29 cellular contexts compared by ENCODE assay signal in genomic region chr15:73331501-73331900, GRCh38. TPM values are rescaled to one million over a fixed set of nuclear protein-coding genes. Genes with fewer than 3 reads are reported as not detected.
"Had no signal": no experiment of that assay in that cellular context is flagged by ENCODE, and none has a peak within 500 bp of the region (broad histone marks: within the 10 kb centered on the region; RNA-seq: fewer than 3 reads in every experiment).

No MANE protein-coding gene starts in this region.

- H3K4me1 ChIP-seq: esophagus squamous epithelium, spleen, tibial nerve, upper lobe of left lung, uterus had no signal

- H3K27me3 ChIP-seq: ovary, tibial nerve, upper lobe of left lung, uterus had no signal

- H3K4me3 ChIP-seq: esophagus squamous epithelium, ovary, skin epidermis, spleen, thoracic aorta, tibial nerve, upper lobe of left lung, uterus had no signal

- H3K9me3 ChIP-seq: esophagus squamous epithelium, ovary, spleen, thoracic aorta, tibial nerve, upper lobe of left lung, uterus had no signal

- ATAC-seq: effector memory CD8-positive, alpha-beta T cell; naive thymus-derived CD4-positive, alpha-beta T cell; stimulated activated memory B cell treated with anti-CD40 and anti-IgM and Interleukin-4, amounts not matched to agents 10 μg/mL and 1 μg/mL and 100 μg/mL, for 72 hours; stimulated activated naive CD8-positive, alpha-beta T cell treated with anti-CD3 and anti-CD28 coated beads, Interleukin-15, Interleukin-2, amounts not matched to agents 100 U/mL and 50 U/mL, for 24 hours had no signal

- FAIRE-seq: endometrium had no signal

- H3K4me1 Mint-ChIP-seq: immature natural killer cell; stimulated activated memory B cell treated with anti-CD40 and anti-IgM and Interleukin-4, amounts not matched to agents 10 μg/mL and 1 μg/mL and 100 μg/mL, for 72 hours had no signal

- H3K27ac Mint-ChIP-seq: effector memory CD8-positive, alpha-beta T cell; immature natural killer cell; naive thymus-derived CD4-positive, alpha-beta T cell; stimulated activated memory B cell treated with anti-CD40 and anti-IgM and Interleukin-4, amounts not matched to agents 10 μg/mL and 1 μg/mL and 100 μg/mL, for 72 hours had no signal

- H3K36me3 Mint-ChIP-seq: immature natural killer cell; naive thymus-derived CD4-positive, alpha-beta T cell; stimulated activated memory B cell treated with anti-CD40 and anti-IgM and Interleukin-4, amounts not matched to agents 10 μg/mL and 1 μg/mL and 100 μg/mL, for 72 hours had no signal

- H3K9me3 Mint-ChIP-seq: effector memory CD8-positive, alpha-beta T cell; immature natural killer cell; naive thymus-derived CD4-positive, alpha-beta T cell; stimulated activated memory B cell treated with anti-CD40 and anti-IgM and Interleukin-4, amounts not matched to agents 10 μg/mL and 1 μg/mL and 100 μg/mL, for 72 hours had no signal

- DNase-seq: cortex of kidney; effector memory CD8-positive, alpha-beta T cell; erythroblast; esophagus squamous epithelium; foreskin melanocyte; hypothalamus; immature natural killer cell; islet precursor cell; mesenchymal stem cell; midbrain; naive thymus-derived CD4-positive, alpha-beta T cell; occipital lobe; ovary; retina; stimulated activated CD4-positive, alpha-beta T cell treated with anti-CD3 and anti-CD28 coated beads, Interleukin-4, amount 100 ng/mL, for 4 hours; stimulated activated naive CD8-positive, alpha-beta T cell treated with anti-CD3 and anti-CD28 coated beads, Interleukin-15, Interleukin-2, amounts not matched to agents 100 U/mL and 50 U/mL, for 24 hours; substantia nigra; upper lobe of left lung; uterus had no signal

- H3K36me3 ChIP-seq: esophagus squamous epithelium, ovary, spleen, thoracic aorta, tibial nerve, upper lobe of left lung, uterus had no signal

- H3K4me3 Mint-ChIP-seq: effector memory CD8-positive, alpha-beta T cell; immature natural killer cell; naive thymus-derived CD4-positive, alpha-beta T cell; stimulated activated memory B cell treated with anti-CD40 and anti-IgM and Interleukin-4, amounts not matched to agents 10 μg/mL and 1 μg/mL and 100 μg/mL, for 72 hours had no signal

- H3K27ac ChIP-seq: esophagus squamous epithelium, ovary, skin epidermis, spleen, thoracic aorta, tibial nerve, upper lobe of left lung, uterus had no signal

RNA-seq across cellular contexts. Expression of gene HCN4, which starts 37.3 kb away (rescaled TPM):
- total RNA-seq: dermis microvascular lymphatic vessel endothelial cell, esophagus squamous epithelium, liver, lung microvascular endothelial cell, ovary, pulmonary artery endothelial cell, spleen, thoracic aorta, tibial nerve had no signal
- polyA plus RNA-seq: immature natural killer cell; liver; naive thymus-derived CD4-positive, alpha-beta T cell; spleen had no signal
